8 cellular contexts compared by ENCODE assay signal in genomic region chr20:38222231-38222922, GRCh38. TPM values are rescaled to one million over a fixed set of nuclear protein-coding genes. Genes with fewer than 3 reads are reported as not detected.
DNase-seq lines count a peak whose midpoint lies in the region; ATAC-seq and TF ChIP-seq lines count a peak whose summit lies in the region.

No MANE protein-coding gene starts in this region.

- no peak overlapping the region for H2BK5ac ChIP-seq in mesendoderm (ENCODE audit: low read length)

- no peak overlapping the region for H2AK5ac ChIP-seq in mesendoderm (ENCODE audit: low read length)

- peaks cover 2% of the 10 kb centered on the region for H3K4me1 ChIP-seq in effector memory CD4-positive, alpha-beta T cell (ENCODE audit: control insufficient read depth, insufficient read depth, low read length, poor library complexity, severe bottlenecking)
- H3K4me1 ChIP-seq in mesendoderm (ENCODE audit: control insufficient read depth, low read depth, low read length) = no peaks in the 10 kb centered on the region

- H3K56ac ChIP-seq in mesendoderm (ENCODE audit: low read length) = no peak overlapping the region

- H3K79me2 ChIP-seq in mesendoderm (ENCODE audit: control insufficient read depth, insufficient read depth, low read length) = no peaks in the 10 kb centered on the region

- H3K4me2 ChIP-seq in mesendoderm (ENCODE audit: low read length) = no peak overlapping the region

- H3K4ac ChIP-seq in mesendoderm (ENCODE audit: low read depth, low read length) = no peak overlapping the region

- no peak overlapping the region for H2BK120ac ChIP-seq in mesendoderm (ENCODE audit: low read depth, low read length)

- H3K4me3 ChIP-seq in GM12875 (ENCODE audit: low read depth, low read length) = no peak overlapping the region
- no peak overlapping the region for H3K4me3 ChIP-seq in effector memory CD4-positive, alpha-beta T cell (ENCODE audit: insufficient read depth, low read depth, low read length, poor library complexity, severe bottlenecking)
- no peak overlapping the region for H3K4me3 ChIP-seq in mesendoderm (ENCODE audit: low read length)

- no peak overlapping the region for H3K27ac ChIP-seq in effector memory CD4-positive, alpha-beta T cell (ENCODE audit: insufficient read depth, low read length, poor library complexity, severe bottlenecking)
- H3K27ac ChIP-seq in mesendoderm (ENCODE audit: low read depth, low read length) = no peak overlapping the region

- WGBS in mesendoderm (ENCODE audit: extremely low coverage, insufficient coverage, low lambda C conversion rate) = no CpG with 5 or more reads among the region's 12 CpGs

- no peak overlapping the region for H3K27ac Mint-ChIP-seq in activated CD4-positive, alpha-beta memory T cell treated with anti-CD3 and anti-CD28 coated beads, Interleukin-2, amount 10 ng/mL, durations not matched to agents 7 days and 5 days

- no peaks in the 10 kb centered on the region for H3K9me3 Mint-ChIP-seq in activated CD4-positive, alpha-beta memory T cell treated with anti-CD3 and anti-CD28 coated beads, Interleukin-2, amount 10 ng/mL, durations not matched to agents 7 days and 5 days

- no peak overlapping the region for H3K18ac ChIP-seq in mesendoderm (ENCODE audit: low read length)

- no peak overlapping the region for H3K9ac ChIP-seq in mesendoderm (ENCODE audit: low read length)

- peak; percentile 94 for TF ChIP-seq CTCF in GM12875 (IDR thresholded peaks at IDR 0.05; ENCODE audit: borderline replicate concordance, insufficient read depth, low read depth, low read length)

- no peak overlapping the region for H4K5ac ChIP-seq in mesendoderm (ENCODE audit: low read length)

- H3K79me1 ChIP-seq in mesendoderm (ENCODE audit: low read length) = no peaks in the 10 kb centered on the region

- H4K8ac ChIP-seq in mesendoderm (ENCODE audit: low read depth, low read length) = no peak overlapping the region

- H3K4me3 Mint-ChIP-seq in activated CD4-positive, alpha-beta memory T cell treated with anti-CD3 and anti-CD28 coated beads, Interleukin-2, amount 10 ng/mL, durations not matched to agents 7 days and 5 days = no peak overlapping the region

- no peaks in the 10 kb centered on the region for H3K36me3 ChIP-seq in effector memory CD4-positive, alpha-beta T cell (ENCODE audit: control insufficient read depth, insufficient read depth, low read length)
- H3K36me3 ChIP-seq in mesendoderm (ENCODE audit: control insufficient read depth, insufficient read depth, low read length) = no peaks in the 10 kb centered on the region

- CTCF ChIA-PET in activated CD4-positive, alpha-beta memory T cell treated with anti-CD3 and anti-CD28 coated beads, Interleukin-2, amount 10 ng/mL, durations not matched to agents 7 days and 5 days (lab: Charles Lee) = interaction anchor here (0.8 to 6.1 kb wide), 20 partner anchors 10 to 657 kb away, joined by 3 to 64 read pairs (median 5); no protein-coding TSS in a partner anchor

- DNase-seq in 8988T (peak; percentile 86), NCI-H345 treated with DMSO at 0.1 percent for 48 hours (lab: John Stamatoyannopoulos, UW; ENCODE audit: unreplicated experiment) (peak; percentile 43), mesendoderm (peak; percentile 81)
- DNase-seq in activated CD4-positive, alpha-beta memory T cell treated with anti-CD3 and anti-CD28 coated beads, Interleukin-2, amount 10 ng/mL, durations not matched to agents 7 days and 5 days = peak; percentile 68
- peak; percentile 5 to 31 (median 6) for DNase-seq in effector memory CD4-positive, alpha-beta T cell
- DNase-seq in stimulated activated naive CD4-positive, alpha-beta T cell (lab: John Stamatoyannopoulos, UW) = peak in 4 of 6 experiments; percentile 6 to 23 (median 16)

- ATAC-seq in HG03135 (IDR thresholded peaks at IDR 0.05; ENCODE audit: unreplicated experiment) = no peak

- H3K23ac ChIP-seq in mesendoderm (ENCODE audit: low read length) = no peak overlapping the region

- no peaks in the 10 kb centered on the region for H3K36me3 Mint-ChIP-seq in activated CD4-positive, alpha-beta memory T cell treated with anti-CD3 and anti-CD28 coated beads, Interleukin-2, amount 10 ng/mL, durations not matched to agents 7 days and 5 days (ENCODE audit: low read depth)

- H3K27me3 Mint-ChIP-seq in activated CD4-positive, alpha-beta memory T cell treated with anti-CD3 and anti-CD28 coated beads, Interleukin-2, amount 10 ng/mL, durations not matched to agents 7 days and 5 days = peaks cover 3% of the 10 kb centered on the region

- POLR2A ChIA-PET in activated CD4-positive, alpha-beta memory T cell treated with anti-CD3 and anti-CD28 coated beads, Interleukin-2, amount 10 ng/mL, durations not matched to agents 7 days and 5 days (lab: Charles Lee) = interaction anchor here (1.1 kb wide), 1 partner anchor 189 kb away, joined by 3 read pairs; the partner anchor contains the start of genes RPRD1B and TTI1

- no peak overlapping the region for H2BK15ac ChIP-seq in mesendoderm (replicated peaks; ENCODE audit: low read depth)

- H3K27me3 ChIP-seq in effector memory CD4-positive, alpha-beta T cell (replicated peaks; ENCODE audit: control insufficient read depth, insufficient read depth, low read length, poor library complexity, severe bottlenecking) = no peaks in the 10 kb centered on the region
- H3K27me3 ChIP-seq in mesendoderm (ENCODE audit: insufficient read depth, low read length, poor library complexity) = no peaks in the 10 kb centered on the region

- peaks cover 5% of the 10 kb centered on the region for H3K4me1 Mint-ChIP-seq in activated CD4-positive, alpha-beta memory T cell treated with anti-CD3 and anti-CD28 coated beads, Interleukin-2, amount 10 ng/mL, durations not matched to agents 7 days and 5 days

- no peaks in the 10 kb centered on the region for H3K9me3 ChIP-seq in effector memory CD4-positive, alpha-beta T cell (ENCODE audit: control insufficient read depth, low read length)

RNA-seq across cellular contexts. Expression of gene KIAA1755, which starts 38.2 kb away (rescaled TPM):
- total RNA-seq in activated CD4-positive, alpha-beta memory T cell treated with anti-CD3 and anti-CD28 coated beads, Interleukin-2, amount 10 ng/mL, durations not matched to agents 7 days and 5 days = not detected
- polyA plus RNA-seq in mesendoderm (2013, experiment 1 of 2) = 0.13 TPM
- polyA plus RNA-seq in mesendoderm (2013, experiment 2 of 2) = 0.15 TPM

RNA-seq across cellular contexts. Expression of gene TGM2, which starts 57.3 kb away (rescaled TPM):
- under 1 TPM; 0.33 to 0.38 TPM for total RNA-seq in activated CD4-positive, alpha-beta memory T cell treated with anti-CD3 and anti-CD28 coated beads, Interleukin-2, amount 10 ng/mL, durations not matched to agents 7 days and 5 days
- 0.56 TPM for polyA plus RNA-seq in mesendoderm (2013, experiment 1 of 2)
- 0.56 TPM for polyA plus RNA-seq in mesendoderm (2013, experiment 2 of 2)

Comparison
In these comparisons a context has a peak if more than half of its experiments do, and no peak if none do; other contexts are left out.
1. DNase-seq: peak in every context shown above with its lines; median percentile 86 in 8988T; 81 in mesendoderm; 68 in activated CD4-positive, alpha-beta memory T cell treated with anti-CD3 and anti-CD28 coated beads, Interleukin-2, amount 10 ng/mL, durations not matched to agents 7 days and 5 days; 43 in NCI-H345 treated with DMSO at 0.1 percent for 48 hours; 16 in stimulated activated naive CD4-positive, alpha-beta T cell; 6 in effector memory CD4-positive, alpha-beta T cell.